12 cellular contexts compared by ENCODE assay signal in the genomic region with DNA sequence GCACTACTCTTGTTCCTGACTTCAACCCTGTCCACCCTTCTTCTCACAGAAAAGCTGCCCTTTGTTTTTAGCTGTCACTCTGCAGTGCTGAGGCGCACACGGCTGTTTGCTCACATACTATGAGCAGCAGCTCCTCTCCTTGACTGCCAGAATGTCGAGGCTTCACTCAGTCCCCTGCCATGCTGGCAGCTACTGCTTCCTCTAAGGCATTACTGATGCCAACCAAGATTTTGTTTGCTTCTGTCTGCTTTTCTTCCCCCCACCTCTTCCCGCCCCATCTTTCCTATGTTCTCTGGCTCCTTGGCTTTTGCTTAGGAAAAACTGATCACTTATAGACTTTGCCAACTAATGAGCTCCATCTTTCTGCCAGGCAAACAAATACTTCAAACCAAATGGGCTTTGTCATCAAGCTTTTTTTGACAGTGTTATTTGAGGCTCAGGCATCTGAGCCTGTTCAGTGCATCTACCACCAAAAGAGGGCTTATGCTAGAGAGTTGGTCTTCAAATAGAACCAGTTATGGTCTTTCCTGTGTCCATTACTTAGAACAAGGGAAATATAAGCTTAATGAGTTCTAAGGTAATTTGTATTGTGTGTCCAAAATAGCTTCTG.
"Had no signal": no experiment of that assay in that cellular context is flagged by ENCODE, and none has a peak within 500 bp of the region (broad histone marks: within the 10 kb centered on the region; RNA-seq: fewer than 3 reads in every experiment).

No MANE protein-coding gene starts in this region.

- H3K4me3 ChIP-seq: lung had no signal

- H3K27ac ChIP-seq: VCaP had no signal

- DNase-seq: activated CD4-positive, alpha-beta T cell treated with anti-CD3 and anti-CD28 coated beads for 36 hours; activated naive CD4-positive, alpha-beta T cell treated with Interleukin-2 at 50 U/mL for 16 hours; activated naive CD8-positive, alpha-beta T cell treated with anti-CD3 and anti-CD28 coated beads, Interleukin-2, amount 50 U/mL, for 24 hours; cortex of kidney; effector memory CD8-positive, alpha-beta T cell; glutamatergic neuron; naive thymus-derived CD4-positive, alpha-beta T cell; stimulated activated CD4-positive, alpha-beta T cell treated with anti-CD3 and anti-CD28 coated beads, Interleukin-2, amount 100 ng/mL, for 48 hours; stimulated activated naive CD8-positive, alpha-beta T cell treated with anti-CD3 and anti-CD28 coated beads, Interleukin-15, Interleukin-2, amounts not matched to agents 100 U/mL and 50 U/mL, for 24 hours; T-cell had no signal

- ATAC-seq: activated CD4-positive, alpha-beta T cell treated with anti-CD3 and anti-CD28 coated beads for 36 hours; activated naive CD8-positive, alpha-beta T cell treated with anti-CD3 and anti-CD28 coated beads, Interleukin-2, amount 50 U/mL, for 24 hours; effector memory CD8-positive, alpha-beta T cell; naive thymus-derived CD4-positive, alpha-beta T cell; stimulated activated naive CD8-positive, alpha-beta T cell treated with anti-CD3 and anti-CD28 coated beads, Interleukin-15, Interleukin-2, amounts not matched to agents 100 U/mL and 50 U/mL, for 24 hours; T-cell had no signal
